Comparison of ENCODE assay signal across 23 cellular contexts in the genomic region with DNA sequence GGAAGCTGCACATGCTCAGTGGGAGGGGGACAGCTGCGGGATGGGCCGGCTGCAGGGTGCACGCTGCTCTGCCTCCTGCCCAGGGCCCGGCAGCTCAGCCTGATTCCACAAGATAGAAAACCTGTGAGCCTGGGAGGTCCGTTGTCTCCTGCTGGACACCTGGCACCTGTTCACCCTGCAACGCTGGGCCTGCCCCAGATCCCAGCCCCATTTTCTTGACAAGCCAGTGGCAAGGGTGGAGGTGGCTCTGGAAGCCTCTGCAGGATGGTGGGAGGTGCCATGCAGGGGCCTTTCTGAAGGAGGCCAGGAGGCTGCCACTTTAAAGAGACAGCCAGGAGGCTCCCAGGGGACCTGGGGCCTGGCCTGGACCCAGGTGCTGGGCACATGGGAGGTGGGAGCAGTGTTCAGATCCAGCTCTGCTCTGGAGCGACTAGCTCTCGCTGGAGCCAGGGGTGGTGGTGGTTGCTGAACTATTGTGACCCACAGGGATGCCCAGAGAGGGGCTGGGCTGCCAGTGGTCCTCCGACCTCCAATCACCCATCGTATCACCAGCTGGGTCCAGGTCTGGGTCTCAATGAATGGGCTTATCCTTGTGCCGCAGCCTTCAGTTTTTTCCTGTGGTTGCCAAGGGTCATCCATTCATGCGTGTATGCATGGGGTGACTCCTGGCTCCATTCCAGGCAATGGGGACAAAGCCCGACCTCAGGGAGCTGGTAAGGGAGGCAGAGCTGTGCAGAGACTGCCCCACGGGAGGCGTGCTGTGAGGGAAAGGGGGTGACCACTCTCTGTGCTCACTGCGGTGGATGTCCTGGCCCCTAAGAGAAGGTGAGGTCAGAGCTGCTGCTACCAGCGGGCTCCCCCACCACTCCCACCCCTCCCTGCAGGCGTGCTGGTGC.
DNase-seq lines count a peak whose midpoint lies in the region; ATAC-seq and TF ChIP-seq lines count a peak whose summit lies in the region.
"Had no signal": no experiment of that assay in that cellular context is flagged by ENCODE, and none has a peak within 500 bp of the region (broad histone marks: within the 10 kb centered on the region; RNA-seq: fewer than 3 reads in every experiment).

No MANE protein-coding gene starts in this region.

- H3K9me3 ChIP-seq in esophagus muscularis mucosa, result no peaks in the 10 kb centered on the region
- H3K9me3 ChIP-seq in osteoblast (ENCODE audit: low read depth, low read length), result no peaks in the 10 kb centered on the region
- H3K9me3 ChIP-seq in SJCRH30 (replicated peaks), result no peaks in the 10 kb centered on the region
- H3K9me3 ChIP-seq: gastroesophageal sphincter, mucosa of descending colon had no signal

- no peak overlapping the region for H3K4me2 ChIP-seq in osteoblast (ENCODE audit: insufficient read depth, low read length)

- H3K27me3 ChIP-seq in esophagus muscularis mucosa, result peaks cover 0 to 79% (median 0%) of the 10 kb centered on the region in 4 donors
- H3K27me3 ChIP-seq in osteoblast (ENCODE audit: insufficient read depth, low read length), result peaks cover 8% of the 10 kb centered on the region
- H3K27me3 ChIP-seq in SJCRH30, result no peaks in the 10 kb centered on the region; the same call in 1 of the 2 replicates
- H3K27me3 ChIP-seq: cardiac muscle cell had no signal

- intact Hi-C loops in esophagus muscularis mucosa (cut with DNase I), result no loop called here

- no peak for TF ChIP-seq CTCF in esophagus muscularis mucosa (IDR thresholded peaks at IDR 0.05)
- no peak for TF ChIP-seq CTCF in osteoblast (IDR thresholded peaks at IDR 0.05; ENCODE audit: extremely low read depth, low read depth, low read length)

- H2AFZ ChIP-seq in osteoblast (ENCODE audit: low read length), result no peak overlapping the region

- peak; percentile 7 for DNase-seq in activated CD4-positive, alpha-beta T cell treated with anti-CD3 and anti-CD28 coated beads for 1 hour
- no peak for DNase-seq in activated CD4-positive, alpha-beta T cell treated with anti-CD3 and anti-CD28 coated beads for 48 hours
- DNase-seq in G401 (ENCODE audit: low spot score) (peak; percentile 53), esophagus muscularis mucosa (ENCODE audit: extremely low spot score) (peak; percentile 74), osteoblast (ENCODE audit: insufficient read length, low spot score, missing footprints) (peak; percentile 74), HK-2 (ENCODE audit: unreplicated experiment) (no peak), SJCRH30 (no peak)
- DNase-seq: activated naive CD4-positive, alpha-beta T cell treated with Interleukin-2 at 50 U/mL for 16 hours; activated T-cell treated with anti-CD3 and anti-CD28 coated beads for 4 hours; COR-L47; effector CD4-positive, alpha-beta T cell; HFFc6; IMR-90; NCI-H1436; NCI-H510A treated with DMSO at 0.1 percent for 48 hours; right cardiac atrium; stimulated activated CD8-positive, alpha-beta memory T cell treated with anti-CD3 and anti-CD28 coated beads, Interleukin-4, amount 100 ng/mL, for 48 hours had no signal

- H3K4me1 ChIP-seq in esophagus muscularis mucosa (peaks cover 0 to 6% (median 0%) of the 10 kb centered on the region in 4 donors), osteoblast (ENCODE audit: insufficient read depth, low read length) (peaks cover 7% of the 10 kb centered on the region), SJCRH30 (no peaks in the 10 kb centered on the region)
- H3K4me1 ChIP-seq: gastroesophageal sphincter had no signal

- TF ChIP-seq EP300 in esophagus muscularis mucosa (IDR thresholded peaks at IDR 0.05), result no peak

- no peaks in the 10 kb centered on the region for H4K20me1 ChIP-seq in osteoblast (ENCODE audit: insufficient read depth, low read length)

- no peak overlapping the region for H3K27ac ChIP-seq in esophagus muscularis mucosa (replicated peaks in 1 of 4)
- no peak overlapping the region for H3K27ac ChIP-seq in osteoblast (ENCODE audit: low read depth, low read length)
- no peak overlapping the region for H3K27ac ChIP-seq in SJCRH30
- H3K27ac ChIP-seq: cardiac muscle cell, gastroesophageal sphincter, HL-60 had no signal

- no peaks in the 10 kb centered on the region for H3K79me2 ChIP-seq in osteoblast (ENCODE audit: insufficient read depth, low read length)

- in situ Hi-C loops in G401 (cut with HindIII; ENCODE audit: low sequenced_read_pairs), result no loop called here

- no peak for ATAC-seq in GM18517 (IDR thresholded peaks at IDR 0.05; ENCODE audit: unreplicated experiment)
- ATAC-seq: esophagus mucosa, gastroesophageal sphincter, mucosa of descending colon, right cardiac atrium had no signal

- TF ChIP-seq POLR2A in esophagus muscularis mucosa (IDR thresholded peaks at IDR 0.05; ENCODE audit: low read depth), result no peak

- 81% methylated on average over 15 of the region's 18 CpGs for WGBS in esophagus muscularis mucosa

- H3K4me3 ChIP-seq in esophagus muscularis mucosa (no peak overlapping the region), osteoblast (ENCODE audit: insufficient read depth, low read length) (no peak overlapping the region), SJCRH30 (no peak overlapping the region)
- H3K4me3 ChIP-seq: cardiac muscle cell, gastroesophageal sphincter, mucosa of descending colon had no signal

- H3K36me3 ChIP-seq in esophagus muscularis mucosa, result no peaks in the 10 kb centered on the region
- no peaks in the 10 kb centered on the region for H3K36me3 ChIP-seq in osteoblast (ENCODE audit: insufficient read depth, low read length)
- H3K36me3 ChIP-seq in SJCRH30, result no peaks in the 10 kb centered on the region
- H3K36me3 ChIP-seq: cardiac muscle cell, gastroesophageal sphincter had no signal

Comparison
In these comparisons a context has a peak if more than half of its experiments do, and no peak if none do; other contexts are left out.
1. DNase-seq: peak in activated CD4-positive, alpha-beta T cell treated with anti-CD3 and anti-CD28 coated beads for 1 hour (single experiment), G401 (single experiment), esophagus muscularis mucosa (single experiment) and osteoblast (single experiment); none in activated CD4-positive, alpha-beta T cell treated with anti-CD3 and anti-CD28 coated beads for 48 hours (single experiment), HK-2 (single experiment) and SJCRH30 (0 of 2).